Comparison of ENCODE assay signal across 24 cellular contexts in genomic region chr1:64878090-64878489, GRCh38.
A peak's percentile ranks its signal among the peaks of the same experiment; 100 is the strongest.
DNase-seq lines count a peak whose midpoint lies in the region; ATAC-seq and TF ChIP-seq lines count a peak whose summit lies in the region.
"Had no signal": no experiment of that assay in that cellular context is flagged by ENCODE, and none has a peak within 500 bp of the region (broad histone marks: within the 10 kb centered on the region; RNA-seq: fewer than 3 reads in every experiment).

No MANE protein-coding gene starts in this region.

- H3K4me3 ChIP-seq in CD8-positive, alpha-beta T cell (ENCODE audit: low read depth, low read length), result no peak overlapping the region
- H3K4me3 ChIP-seq: gastroesophageal sphincter, SJSA1, stomach, uterus had no signal

- no peaks in the 10 kb centered on the region for H3K27me3 ChIP-seq in CD8-positive, alpha-beta T cell (ENCODE audit: insufficient read depth, low read length)
- H3K27me3 ChIP-seq: gastroesophageal sphincter, SJSA1, stomach, uterus had no signal

- DNase-seq in activated CD8-positive, alpha-beta T cell treated with anti-CD3 and anti-CD28 coated beads, Interleukin-2, amount 10 ng/mL, durations not matched to agents 7 days and 5 days, result no peak
- no peak for DNase-seq in activated CD8-positive, alpha-beta T cell treated with anti-CD3 and anti-CD28 coated beads for 36 hours
- DNase-seq in CD8-positive, alpha-beta T cell, result no peak
- DNase-seq in activated naive CD8-positive, alpha-beta T cell treated with anti-CD3 and anti-CD28 coated beads for 36 hours, result no peak
- DNase-seq in natural killer cell, result no peak
- DNase-seq in NOMO-1 treated with DMSO at 0.1 percent for 48 hours (lab: John Stamatoyannopoulos, UW; ENCODE audit: unreplicated experiment), result no peak
- DNase-seq in NCI-H69 (lab: John Stamatoyannopoulos, UW), result no peak
- DNase-seq: activated CD8-positive, alpha-beta memory T cell treated with anti-CD3 and anti-CD28 coated beads for 24 hours; activated gamma-delta T cell; activated T-cell treated with anti-CD3 and anti-CD28 coated beads for 4 hours; DMS153; HFFc6; hippocampal formation; KBM-7; NCI-H1092 treated with DMSO at 0.1 percent for 48 hours; NCI-H1694 treated with DMSO at 0.1 percent for 48 hours; small intestine; stomach; uterus had no signal

- H3K9me3 Mint-ChIP-seq in activated CD8-positive, alpha-beta T cell treated with anti-CD3 and anti-CD28 coated beads, Interleukin-2, amount 10 ng/mL, durations not matched to agents 7 days and 5 days (ENCODE audit: insufficient read depth), result no peaks in the 10 kb centered on the region
- no peaks in the 10 kb centered on the region for H3K9me3 Mint-ChIP-seq in activated CD8-positive, alpha-beta T cell treated with anti-CD3 and anti-CD28 coated beads for 36 hours
- no peaks in the 10 kb centered on the region for H3K9me3 Mint-ChIP-seq in CD8-positive, alpha-beta T cell
- H3K9me3 Mint-ChIP-seq in activated naive CD8-positive, alpha-beta T cell treated with anti-CD3 and anti-CD28 coated beads for 36 hours, result no peaks in the 10 kb centered on the region
- no peaks in the 10 kb centered on the region for H3K9me3 Mint-ChIP-seq in natural killer cell
- H3K9me3 Mint-ChIP-seq: HFFc6, neural crest cell had no signal

- peaks cover 71% of the 10 kb centered on the region for H3K36me3 Mint-ChIP-seq in activated CD8-positive, alpha-beta T cell treated with anti-CD3 and anti-CD28 coated beads, Interleukin-2, amount 10 ng/mL, durations not matched to agents 7 days and 5 days (ENCODE audit: low read depth)
- H3K36me3 Mint-ChIP-seq in activated CD8-positive, alpha-beta T cell treated with anti-CD3 and anti-CD28 coated beads for 36 hours (ENCODE audit: low read depth), result peaks cover 49% of the 10 kb centered on the region
- H3K36me3 Mint-ChIP-seq in CD8-positive, alpha-beta T cell, result peaks cover 79% of the 10 kb centered on the region
- H3K36me3 Mint-ChIP-seq in activated naive CD8-positive, alpha-beta T cell treated with anti-CD3 and anti-CD28 coated beads for 36 hours, result peaks cover 48% of the 10 kb centered on the region
- H3K36me3 Mint-ChIP-seq in natural killer cell, result peaks cover 18% of the 10 kb centered on the region

- TF ChIP-seq CTCF in activated CD8-positive, alpha-beta T cell treated with anti-CD3 and anti-CD28 coated beads for 36 hours (IDR thresholded peaks at IDR 0.05), result no peak
- no peak for TF ChIP-seq CTCF in CD8-positive, alpha-beta T cell (IDR thresholded peaks at IDR 0.05)
- TF ChIP-seq CTCF in natural killer cell (IDR thresholded peaks at IDR 0.05), result no peak

- H3K27ac ChIP-seq in CD8-positive, alpha-beta T cell (ENCODE audit: low read depth, low read length), result no peak overlapping the region
- H3K27ac ChIP-seq: gastroesophageal sphincter, RWPE1, SJSA1, stomach, uterus had no signal

- no peaks in the 10 kb centered on the region for H3K9me3 ChIP-seq in CD8-positive, alpha-beta T cell (ENCODE audit: low read length)
- H3K9me3 ChIP-seq: gastroesophageal sphincter, SJSA1, stomach, uterus had no signal

- peak overlapping the region; percentile 87 for H3K27ac Mint-ChIP-seq in activated CD8-positive, alpha-beta T cell treated with anti-CD3 and anti-CD28 coated beads, Interleukin-2, amount 10 ng/mL, durations not matched to agents 7 days and 5 days
- no peak overlapping the region for H3K27ac Mint-ChIP-seq in activated CD8-positive, alpha-beta T cell treated with anti-CD3 and anti-CD28 coated beads for 36 hours
- peak overlapping the region; percentile 82 for H3K27ac Mint-ChIP-seq in CD8-positive, alpha-beta T cell
- peak overlapping the region; percentile 59 for H3K27ac Mint-ChIP-seq in activated naive CD8-positive, alpha-beta T cell treated with anti-CD3 and anti-CD28 coated beads for 36 hours
- peak overlapping the region; percentile 79 to 93 for H3K27ac Mint-ChIP-seq in natural killer cell

- CTCF ChIA-PET in activated CD8-positive, alpha-beta T cell treated with anti-CD3 and anti-CD28 coated beads, Interleukin-2, amount 10 ng/mL, durations not matched to agents 7 days and 5 days (lab: Charles Lee), result interaction anchor here (1.1 to 2.1 kb wide), 6 partner anchors 14 to 197 kb away, joined by 3 to 7 read pairs (median 4); no protein-coding TSS in a partner anchor
- CTCF ChIA-PET in activated CD8-positive, alpha-beta T cell treated with anti-CD3 and anti-CD28 coated beads for 36 hours (lab: Charles Lee), result interaction anchor here (0.7 to 2.4 kb wide), 7 partner anchors 9 to 155 kb away, joined by 3 to 8 read pairs (median 5); no protein-coding TSS in a partner anchor
- CTCF ChIA-PET in CD8-positive, alpha-beta T cell (lab: Charles Lee), result interaction anchor here (0.6 to 4.2 kb wide), 8 partner anchors 9 to 197 kb away, joined by 3 to 20 read pairs (median 3); partner anchors contain the start of gene JAK1

- POLR2A ChIA-PET in activated CD8-positive, alpha-beta T cell treated with anti-CD3 and anti-CD28 coated beads, Interleukin-2, amount 10 ng/mL, durations not matched to agents 7 days and 5 days (lab: Charles Lee), result interaction anchor here (1.4 kb wide), 1 partner anchor 89 kb away, joined by 5 read pairs; the partner anchor contains the start of gene JAK1
- POLR2A ChIA-PET in activated CD8-positive, alpha-beta T cell treated with anti-CD3 and anti-CD28 coated beads for 36 hours (lab: Charles Lee), result interaction anchor here (0.8 to 2.1 kb wide), 2 partner anchors 17 to 45 kb away, joined by 3 to 7 read pairs; no protein-coding TSS in a partner anchor
- POLR2A ChIA-PET in CD8-positive, alpha-beta T cell (lab: Charles Lee), result interaction anchor here (0.6 to 3.0 kb wide), 11 partner anchors 9 to 186 kb away, joined by 3 to 37 read pairs (median 5); partner anchors contain the start of gene JAK1

- no peak for ATAC-seq in activated CD8-positive, alpha-beta T cell treated with anti-CD3 and anti-CD28 coated beads, Interleukin-2, amount 10 ng/mL, durations not matched to agents 7 days and 5 days
- no peak for ATAC-seq in activated CD8-positive, alpha-beta T cell treated with anti-CD3 and anti-CD28 coated beads for 36 hours
- no peak for ATAC-seq in CD8-positive, alpha-beta T cell
- ATAC-seq in natural killer cell, result no peak
- no peak for ATAC-seq in GM18517 (IDR thresholded peaks at IDR 0.05; ENCODE audit: unreplicated experiment)
- ATAC-seq: gastroesophageal sphincter had no signal

- H3K27me3 Mint-ChIP-seq in activated CD8-positive, alpha-beta T cell treated with anti-CD3 and anti-CD28 coated beads, Interleukin-2, amount 10 ng/mL, durations not matched to agents 7 days and 5 days (ENCODE audit: low read depth), result no peaks in the 10 kb centered on the region
- no peaks in the 10 kb centered on the region for H3K27me3 Mint-ChIP-seq in activated CD8-positive, alpha-beta T cell treated with anti-CD3 and anti-CD28 coated beads for 36 hours
- no peaks in the 10 kb centered on the region for H3K27me3 Mint-ChIP-seq in CD8-positive, alpha-beta T cell (ENCODE audit: low read depth)
- no peaks in the 10 kb centered on the region for H3K27me3 Mint-ChIP-seq in activated naive CD8-positive, alpha-beta T cell treated with anti-CD3 and anti-CD28 coated beads for 36 hours
- no peaks in the 10 kb centered on the region for H3K27me3 Mint-ChIP-seq in natural killer cell (ENCODE audit: low read depth in 2 of 2)

- intact Hi-C loops in activated CD8-positive, alpha-beta T cell treated with anti-CD3 and anti-CD28 coated beads for 36 hours (cut with micrococcal nuclease), result loop anchor here (5.0 kb wide), 1 partner anchor 84 kb away; no protein-coding TSS in a partner anchor
- intact Hi-C loops in CD8-positive, alpha-beta T cell (cut with DNase I, micrococcal nuclease), result loop anchor here (2.0 to 5.0 kb wide), 4 partner anchors 13 to 189 kb away; no protein-coding TSS in a partner anchor
- intact Hi-C loops in natural killer cell (cut with micrococcal nuclease), result no loop called here

- no peak overlapping the region for H3K4me3 Mint-ChIP-seq in activated CD8-positive, alpha-beta T cell treated with anti-CD3 and anti-CD28 coated beads, Interleukin-2, amount 10 ng/mL, durations not matched to agents 7 days and 5 days
- no peak overlapping the region for H3K4me3 Mint-ChIP-seq in activated CD8-positive, alpha-beta T cell treated with anti-CD3 and anti-CD28 coated beads for 36 hours
- H3K4me3 Mint-ChIP-seq in CD8-positive, alpha-beta T cell, result peak overlapping the region; percentile 30
- no peak overlapping the region for H3K4me3 Mint-ChIP-seq in activated naive CD8-positive, alpha-beta T cell treated with anti-CD3 and anti-CD28 coated beads for 36 hours
- peak overlapping the region; percentile 85 for H3K4me3 Mint-ChIP-seq in natural killer cell
- H3K4me3 Mint-ChIP-seq: neural crest cell had no signal

- H3K36me3 ChIP-seq in CD8-positive, alpha-beta T cell (ENCODE audit: insufficient read depth, low read length), result peaks cover 31% of the 10 kb centered on the region
- H3K36me3 ChIP-seq: uterus had no signal

- peaks cover 60% of the 10 kb centered on the region for H3K4me1 Mint-ChIP-seq in activated CD8-positive, alpha-beta T cell treated with anti-CD3 and anti-CD28 coated beads, Interleukin-2, amount 10 ng/mL, durations not matched to agents 7 days and 5 days (ENCODE audit: low read depth)
- peaks cover 57% of the 10 kb centered on the region for H3K4me1 Mint-ChIP-seq in activated CD8-positive, alpha-beta T cell treated with anti-CD3 and anti-CD28 coated beads for 36 hours (ENCODE audit: low read depth)
- peaks cover 84% of the 10 kb centered on the region for H3K4me1 Mint-ChIP-seq in CD8-positive, alpha-beta T cell (ENCODE audit: low read depth)
- peaks cover 54% of the 10 kb centered on the region for H3K4me1 Mint-ChIP-seq in activated naive CD8-positive, alpha-beta T cell treated with anti-CD3 and anti-CD28 coated beads for 36 hours
- peaks cover 92 to 97% of the 10 kb centered on the region in 2 donors for H3K4me1 Mint-ChIP-seq in natural killer cell

- peaks cover 57% of the 10 kb centered on the region for H3K4me1 ChIP-seq in CD8-positive, alpha-beta T cell (ENCODE audit: insufficient read depth, low read length)
- H3K4me1 ChIP-seq: gastroesophageal sphincter, SJSA1, uterus had no signal

Comparison
In these comparisons a context has a peak if more than half of its experiments do, and no peak if none do; other contexts are left out.
1. H3K4me3 Mint-ChIP-seq: peak in CD8-positive, alpha-beta T cell (single experiment) and natural killer cell (single experiment); none in activated CD8-positive, alpha-beta T cell treated with anti-CD3 and anti-CD28 coated beads, Interleukin-2, amount 10 ng/mL, durations not matched to agents 7 days and 5 days (single experiment), activated CD8-positive, alpha-beta T cell treated with anti-CD3 and anti-CD28 coated beads for 36 hours (single experiment) and activated naive CD8-positive, alpha-beta T cell treated with anti-CD3 and anti-CD28 coated beads for 36 hours (single experiment).